ENCODE assay signal across 10 cellular contexts in the genomic region with DNA sequence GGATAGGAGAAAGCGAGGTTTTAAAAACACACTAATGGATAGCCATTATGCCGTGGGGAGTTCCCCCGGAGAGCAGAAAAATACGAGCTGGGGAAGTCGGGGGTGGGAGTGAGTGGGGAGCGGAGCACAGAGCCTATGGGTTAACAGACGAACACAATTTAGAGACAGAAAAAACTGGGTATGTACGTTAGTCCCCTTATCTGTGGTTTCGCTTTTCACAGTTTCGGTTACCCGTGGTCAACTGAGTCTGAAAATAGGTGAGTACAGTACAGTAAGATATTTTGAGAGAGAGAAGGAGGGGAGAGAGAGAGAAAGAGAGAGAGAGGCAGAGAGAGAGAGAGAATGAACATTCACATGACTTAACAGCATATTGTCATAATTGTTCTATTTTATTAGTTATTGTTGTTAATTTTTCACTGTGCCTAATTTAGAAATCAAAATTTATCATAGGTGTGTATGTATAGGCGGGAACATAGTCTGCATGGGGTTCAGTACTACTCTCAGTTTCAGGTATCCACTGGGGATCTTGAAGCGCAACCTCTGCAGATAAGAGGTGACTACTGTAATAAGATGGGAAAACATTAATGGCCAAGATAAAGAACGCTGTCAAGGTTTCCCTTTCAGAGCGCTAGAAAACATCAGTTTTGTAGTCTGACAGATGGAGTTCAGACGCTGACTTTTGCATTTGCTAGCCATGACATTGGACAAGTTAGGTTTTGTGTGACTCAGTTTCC.
DNase-seq lines count a peak whose midpoint lies in the region; ATAC-seq and TF ChIP-seq lines count a peak whose summit lies in the region.
"Had no signal": no experiment of that assay in that cellular context is flagged by ENCODE, and none has a peak within 500 bp of the region (broad histone marks: within the 10 kb centered on the region; RNA-seq: fewer than 3 reads in every experiment).

No MANE protein-coding gene starts in this region.

- H3K4me3 Mint-ChIP-seq in effector memory CD8-positive, alpha-beta T cell, result peak overlapping the region in 1 of 2 donors; percentile 1

- no peak overlapping the region for H3K27ac Mint-ChIP-seq in effector memory CD8-positive, alpha-beta T cell
- H3K27ac Mint-ChIP-seq: CD4-positive, CD25-positive, alpha-beta regulatory T cell had no signal

- no peak for TF ChIP-seq POLR2A in testis (IDR thresholded peaks at IDR 0.05)

- no peaks in the 10 kb centered on the region for H3K9me3 Mint-ChIP-seq in effector memory CD8-positive, alpha-beta T cell

- 61 to 69% methylated on average over 16 of the region's 16 CpGs for WGBS in testis, 2 donors

- H3K36me3 ChIP-seq in adipocyte (ENCODE audit: control insufficient read depth, insufficient read depth, low read length, severe bottlenecking) (no peaks in the 10 kb centered on the region), testis (ENCODE audit: low read depth, missing control alignments) (no peaks in the 10 kb centered on the region)

- peak; percentile 55 for DNase-seq in GM12864 (ENCODE audit: low read depth)
- DNase-seq in adipocyte (ENCODE audit: low read depth), result no peak
- DNase-seq in activated gamma-delta T cell treated with Interleukin-2 at 50 U/mL for 16 hours, result no peak
- no peak for DNase-seq in HPDE6-E6E7 (ENCODE audit: extremely low spot score)
- DNase-seq in effector memory CD8-positive, alpha-beta T cell, result no peak
- DNase-seq in testis, result no peak
- DNase-seq: stimulated activated CD4-positive, alpha-beta T cell treated with anti-CD3 and anti-CD28 coated beads, Interleukin-4, amount 100 ng/mL, for 4 hours had no signal

- no peak for TF ChIP-seq CTCF in GM12864 (IDR thresholded peaks at IDR 0.05; ENCODE audit: low read depth, low read length, missing control alignments)
- TF ChIP-seq CTCF in testis (IDR thresholded peaks at IDR 0.05), result no peak

- peak overlapping the region; percentile 16 for H3K9ac ChIP-seq in adipocyte (ENCODE audit: low read length)

- H3K9me3 ChIP-seq in adipocyte (ENCODE audit: control insufficient read depth, low read length) (no peaks in the 10 kb centered on the region), testis (no peaks in the 10 kb centered on the region)

- no peak overlapping the region for H3K27ac ChIP-seq in testis

- peaks cover 49 to 58% of the 10 kb centered on the region in 2 donors for H3K27me3 Mint-ChIP-seq in effector memory CD8-positive, alpha-beta T cell

- H3K27me3 ChIP-seq in adipocyte (replicated peaks; ENCODE audit: control insufficient read depth, insufficient read depth, low read length), result no peaks in the 10 kb centered on the region
- no peaks in the 10 kb centered on the region for H3K27me3 ChIP-seq in testis

- peaks cover 10% of the 10 kb centered on the region for H3K4me1 ChIP-seq in adipocyte (ENCODE audit: control insufficient read depth, insufficient read depth, low read length)
- H3K4me1 ChIP-seq in testis, result no peaks in the 10 kb centered on the region

- intact Hi-C loops in testis (cut with DNase I; ENCODE audit: low total_unique reads), result no loop called here

- no peaks in the 10 kb centered on the region for H3K36me3 Mint-ChIP-seq in effector memory CD8-positive, alpha-beta T cell (ENCODE audit: insufficient read depth)
- H3K36me3 Mint-ChIP-seq: CD4-positive, CD25-positive, alpha-beta regulatory T cell had no signal

- peak; percentile 93 for ATAC-seq in GM21367 (IDR thresholded peaks at IDR 0.05; ENCODE audit: unreplicated experiment)
- peak; percentile 87 for ATAC-seq in HG03159 (IDR thresholded peaks at IDR 0.05; ENCODE audit: unreplicated experiment)
- ATAC-seq in effector memory CD8-positive, alpha-beta T cell (replicated peaks), result no peak

- no peak overlapping the region for H3K4me3 ChIP-seq in GM12864 (ENCODE audit: low read depth, low read length)
- peak overlapping the region; percentile 65 for H3K4me3 ChIP-seq in adipocyte (ENCODE audit: low read length)
- no peak overlapping the region for H3K4me3 ChIP-seq in testis

- H3K4me1 Mint-ChIP-seq in effector memory CD8-positive, alpha-beta T cell (ENCODE audit: low read depth in 2 of 2), result peaks cover 3 to 6% of the 10 kb centered on the region in 2 donors
